In the genomic region with DNA sequence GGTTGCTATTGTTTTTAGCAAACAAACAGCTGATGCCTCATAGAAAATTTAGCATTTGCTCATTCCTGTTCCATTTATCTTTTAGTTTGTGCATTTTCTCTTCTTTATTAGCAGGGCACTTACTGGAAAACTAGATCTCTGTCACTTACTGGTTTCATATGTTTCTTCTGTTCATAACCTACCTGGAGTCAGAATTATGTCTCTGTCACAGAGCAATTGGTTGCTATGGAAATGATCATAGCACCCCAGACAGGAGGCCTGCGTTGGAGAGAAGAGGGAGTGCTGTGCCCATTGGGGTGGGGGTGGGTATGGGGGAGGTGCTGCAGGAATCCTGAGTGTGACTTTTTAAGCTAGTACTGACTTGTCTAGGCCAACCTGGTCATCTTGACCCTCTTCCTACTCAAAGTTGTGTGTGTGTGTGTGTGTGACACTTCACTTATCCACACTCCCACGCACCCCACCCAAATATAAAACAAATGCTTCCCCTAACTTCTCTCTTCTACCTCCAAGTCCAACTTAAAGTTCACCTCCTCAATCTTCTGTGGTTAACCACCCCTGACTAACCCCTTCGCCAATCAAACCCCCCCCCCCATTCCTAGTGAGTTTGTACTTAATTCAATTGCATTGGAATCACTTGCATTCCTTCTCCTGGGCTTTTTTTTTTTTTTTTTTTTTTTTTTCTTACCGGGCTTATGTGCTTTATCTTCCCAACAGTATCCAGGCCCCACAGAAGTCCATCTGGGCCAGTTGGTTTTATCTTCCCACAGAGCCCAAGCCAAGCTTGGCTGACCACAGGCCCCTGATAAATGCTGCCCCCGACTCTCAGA, we compare ENCODE assay signal across 1 cellular context.
TF ChIP-seq lines count a peak whose summit lies in the region.

No MANE protein-coding gene starts in this region.

TF ChIP-seq in K562, 482 proteins besides CTCF, POLR2A, EP300 and RAD21 (continued from another document and continues in another):
- TF ChIP-seq, protein P1, sequence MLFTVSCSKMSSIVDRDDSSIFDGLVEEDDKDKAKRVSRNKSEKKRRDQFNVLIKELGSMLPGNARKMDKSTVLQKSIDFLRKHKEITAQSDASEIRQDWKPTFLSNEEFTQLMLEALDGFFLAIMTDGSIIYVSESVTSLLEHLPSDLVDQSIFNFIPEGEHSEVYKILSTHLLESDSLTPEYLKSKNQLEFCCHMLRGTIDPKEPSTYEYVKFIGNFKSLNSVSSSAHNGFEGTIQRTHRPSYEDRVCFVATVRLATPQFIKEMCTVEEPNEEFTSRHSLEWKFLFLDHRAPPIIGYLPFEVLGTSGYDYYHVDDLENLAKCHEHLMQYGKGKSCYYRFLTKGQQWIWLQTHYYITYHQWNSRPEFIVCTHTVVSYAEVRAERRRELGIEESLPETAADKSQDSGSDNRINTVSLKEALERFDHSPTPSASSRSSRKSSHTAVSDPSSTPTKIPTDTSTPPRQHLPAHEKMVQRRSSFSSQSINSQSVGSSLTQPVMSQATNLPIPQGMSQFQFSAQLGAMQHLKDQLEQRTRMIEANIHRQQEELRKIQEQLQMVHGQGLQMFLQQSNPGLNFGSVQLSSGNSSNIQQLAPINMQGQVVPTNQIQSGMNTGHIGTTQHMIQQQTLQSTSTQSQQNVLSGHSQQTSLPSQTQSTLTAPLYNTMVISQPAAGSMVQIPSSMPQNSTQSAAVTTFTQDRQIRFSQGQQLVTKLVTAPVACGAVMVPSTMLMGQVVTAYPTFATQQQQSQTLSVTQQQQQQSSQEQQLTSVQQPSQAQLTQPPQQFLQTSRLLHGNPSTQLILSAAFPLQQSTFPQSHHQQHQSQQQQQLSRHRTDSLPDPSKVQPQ (CRISPR knock-in tag; IDR thresholded peaks at IDR 0.05; ENCODE audit: borderline replicate concordance) = no peak
- TF ChIP-seq TBL1XR1 (IDR thresholded peaks at IDR 0.05; ENCODE audit: low read length in 2 of 2) (0 out of 4 replicates have a peak, but pooled peaks of 1 of the 2 experiments have one; percentile 7), ZSCAN29 (IDR thresholded peaks at IDR 0.05) (no peak), NFATC3 (IDR thresholded peaks at IDR 0.05) (no peak), MCM7 (IDR thresholded peaks at IDR 0.05) (no peak), ARID1B (IDR thresholded peaks at IDR 0.05) (peak; percentile 62), STAT5B (CRISPR knock-in tag; IDR thresholded peaks at IDR 0.05) (no peak), TARDBP (IDR thresholded peaks at IDR 0.05) (no peak), RBM39 (optimal IDR thresholded peaks at IDR 0.05; ENCODE audit: low read depth, low read length) (no peak), NFXL1 (CRISPR knock-in tag; IDR thresholded peaks at IDR 0.05) (no peak), CBFA2T2 (conservative IDR thresholded peaks at IDR 0.05) (peak; percentile 78), CCNT2 (IDR thresholded peaks at IDR 0.05; ENCODE audit: borderline replicate concordance, extremely low read depth, insufficient read length, low read depth, low read length) (no peak), ZFPM2 (CRISPR knock-in tag; IDR thresholded peaks at IDR 0.05) (no peak), KLF10 (CRISPR knock-in tag; IDR thresholded peaks at IDR 0.05) (no peak), MTA2 (IDR thresholded peaks at IDR 0.05; ENCODE audit: low read depth) (peak; percentile 38; the same call in 1 of the 2 replicates), ILF3 (IDR thresholded peaks at IDR 0.05; ENCODE audit: borderline replicate concordance) (no peak), ZNF232 (CRISPR knock-in tag; IDR thresholded peaks at IDR 0.05) (no peak), LCOR (CRISPR knock-in tag; IDR thresholded peaks at IDR 0.05) (no peak), SUPT5H (IDR thresholded peaks at IDR 0.05) (no peak), SMARCC2 (IDR thresholded peaks at IDR 0.05; ENCODE audit: low read depth) (0 out of 2 replicates have a peak, but pooled peaks have one; percentile 28), BCL6 (CRISPR knock-in tag; IDR thresholded peaks at IDR 0.05) (no peak)
- TF ChIP-seq, protein P2, sequence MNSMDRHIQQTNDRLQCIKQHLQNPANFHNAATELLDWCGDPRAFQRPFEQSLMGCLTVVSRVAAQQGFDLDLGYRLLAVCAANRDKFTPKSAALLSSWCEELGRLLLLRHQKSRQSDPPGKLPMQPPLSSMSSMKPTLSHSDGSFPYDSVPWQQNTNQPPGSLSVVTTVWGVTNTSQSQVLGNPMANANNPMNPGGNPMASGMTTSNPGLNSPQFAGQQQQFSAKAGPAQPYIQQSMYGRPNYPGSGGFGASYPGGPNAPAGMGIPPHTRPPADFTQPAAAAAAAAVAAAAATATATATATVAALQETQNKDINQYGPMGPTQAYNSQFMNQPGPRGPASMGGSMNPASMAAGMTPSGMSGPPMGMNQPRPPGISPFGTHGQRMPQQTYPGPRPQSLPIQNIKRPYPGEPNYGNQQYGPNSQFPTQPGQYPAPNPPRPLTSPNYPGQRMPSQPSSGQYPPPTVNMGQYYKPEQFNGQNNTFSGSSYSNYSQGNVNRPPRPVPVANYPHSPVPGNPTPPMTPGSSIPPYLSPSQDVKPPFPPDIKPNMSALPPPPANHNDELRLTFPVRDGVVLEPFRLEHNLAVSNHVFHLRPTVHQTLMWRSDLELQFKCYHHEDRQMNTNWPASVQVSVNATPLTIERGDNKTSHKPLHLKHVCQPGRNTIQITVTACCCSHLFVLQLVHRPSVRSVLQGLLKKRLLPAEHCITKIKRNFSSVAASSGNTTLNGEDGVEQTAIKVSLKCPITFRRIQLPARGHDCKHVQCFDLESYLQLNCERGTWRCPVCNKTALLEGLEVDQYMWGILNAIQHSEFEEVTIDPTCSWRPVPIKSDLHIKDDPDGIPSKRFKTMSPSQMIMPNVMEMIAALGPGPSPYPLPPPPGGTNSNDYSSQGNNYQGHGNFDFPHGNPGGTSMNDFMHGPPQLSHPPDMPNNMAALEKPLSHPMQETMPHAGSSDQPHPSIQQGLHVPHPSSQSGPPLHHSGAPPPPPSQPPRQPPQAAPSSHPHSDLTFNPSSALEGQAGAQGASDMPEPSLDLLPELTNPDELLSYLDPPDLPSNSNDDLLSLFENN (IDR thresholded peaks at IDR 0.05; ENCODE audit: low read depth in 2 of 2, low read length in 2 of 2) = no peak
- TF ChIP-seq, protein P3, sequence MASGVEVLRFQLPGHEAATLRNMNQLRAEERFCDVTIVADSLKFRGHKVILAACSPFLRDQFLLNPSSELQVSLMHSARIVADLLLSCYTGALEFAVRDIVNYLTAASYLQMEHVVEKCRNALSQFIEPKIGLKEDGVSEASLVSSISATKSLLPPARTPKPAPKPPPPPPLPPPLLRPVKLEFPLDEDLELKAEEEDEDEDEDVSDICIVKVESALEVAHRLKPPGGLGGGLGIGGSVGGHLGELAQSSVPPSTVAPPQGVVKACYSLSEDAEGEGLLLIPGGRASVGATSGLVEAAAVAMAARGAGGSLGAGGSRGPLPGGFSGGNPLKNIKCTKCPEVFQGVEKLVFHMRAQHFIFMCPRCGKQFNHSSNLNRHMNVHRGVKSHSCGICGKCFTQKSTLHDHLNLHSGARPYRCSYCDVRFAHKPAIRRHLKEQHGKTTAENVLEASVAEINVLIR (CRISPR knock-in tag; IDR thresholded peaks at IDR 0.05) = no peak
- TF ChIP-seq, protein P4, sequence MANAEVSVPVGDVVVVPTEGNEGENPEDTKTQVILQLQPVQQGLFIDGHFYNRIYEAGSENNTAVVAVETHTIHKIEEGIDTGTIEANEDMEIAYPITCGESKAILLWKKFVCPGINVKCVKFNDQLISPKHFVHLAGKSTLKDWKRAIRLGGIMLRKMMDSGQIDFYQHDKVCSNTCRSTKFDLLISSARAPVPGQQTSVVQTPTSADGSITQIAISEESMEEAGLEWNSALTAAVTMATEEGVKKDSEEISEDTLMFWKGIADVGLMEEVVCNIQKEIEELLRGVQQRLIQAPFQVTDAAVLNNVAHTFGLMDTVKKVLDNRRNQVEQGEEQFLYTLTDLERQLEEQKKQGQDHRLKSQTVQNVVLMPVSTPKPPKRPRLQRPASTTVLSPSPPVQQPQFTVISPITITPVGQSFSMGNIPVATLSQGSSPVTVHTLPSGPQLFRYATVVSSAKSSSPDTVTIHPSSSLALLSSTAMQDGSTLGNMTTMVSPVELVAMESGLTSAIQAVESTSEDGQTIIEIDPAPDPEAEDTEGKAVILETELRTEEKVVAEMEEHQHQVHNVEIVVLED (CRISPR knock-in tag; IDR thresholded peaks at IDR 0.05) = no peak
- TF ChIP-seq, protein P5, sequence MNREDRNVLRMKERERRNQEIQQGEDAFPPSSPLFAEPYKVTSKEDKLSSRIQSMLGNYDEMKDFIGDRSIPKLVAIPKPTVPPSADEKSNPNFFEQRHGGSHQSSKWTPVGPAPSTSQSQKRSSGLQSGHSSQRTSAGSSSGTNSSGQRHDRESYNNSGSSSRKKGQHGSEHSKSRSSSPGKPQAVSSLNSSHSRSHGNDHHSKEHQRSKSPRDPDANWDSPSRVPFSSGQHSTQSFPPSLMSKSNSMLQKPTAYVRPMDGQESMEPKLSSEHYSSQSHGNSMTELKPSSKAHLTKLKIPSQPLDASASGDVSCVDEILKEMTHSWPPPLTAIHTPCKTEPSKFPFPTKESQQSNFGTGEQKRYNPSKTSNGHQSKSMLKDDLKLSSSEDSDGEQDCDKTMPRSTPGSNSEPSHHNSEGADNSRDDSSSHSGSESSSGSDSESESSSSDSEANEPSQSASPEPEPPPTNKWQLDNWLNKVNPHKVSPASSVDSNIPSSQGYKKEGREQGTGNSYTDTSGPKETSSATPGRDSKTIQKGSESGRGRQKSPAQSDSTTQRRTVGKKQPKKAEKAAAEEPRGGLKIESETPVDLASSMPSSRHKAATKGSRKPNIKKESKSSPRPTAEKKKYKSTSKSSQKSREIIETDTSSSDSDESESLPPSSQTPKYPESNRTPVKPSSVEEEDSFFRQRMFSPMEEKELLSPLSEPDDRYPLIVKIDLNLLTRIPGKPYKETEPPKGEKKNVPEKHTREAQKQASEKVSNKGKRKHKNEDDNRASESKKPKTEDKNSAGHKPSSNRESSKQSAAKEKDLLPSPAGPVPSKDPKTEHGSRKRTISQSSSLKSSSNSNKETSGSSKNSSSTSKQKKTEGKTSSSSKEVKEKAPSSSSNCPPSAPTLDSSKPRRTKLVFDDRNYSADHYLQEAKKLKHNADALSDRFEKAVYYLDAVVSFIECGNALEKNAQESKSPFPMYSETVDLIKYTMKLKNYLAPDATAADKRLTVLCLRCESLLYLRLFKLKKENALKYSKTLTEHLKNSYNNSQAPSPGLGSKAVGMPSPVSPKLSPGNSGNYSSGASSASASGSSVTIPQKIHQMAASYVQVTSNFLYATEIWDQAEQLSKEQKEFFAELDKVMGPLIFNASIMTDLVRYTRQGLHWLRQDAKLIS (CRISPR knock-in tag; IDR thresholded peaks at IDR 0.05) = no peak
- TF ChIP-seq, protein P6, sequence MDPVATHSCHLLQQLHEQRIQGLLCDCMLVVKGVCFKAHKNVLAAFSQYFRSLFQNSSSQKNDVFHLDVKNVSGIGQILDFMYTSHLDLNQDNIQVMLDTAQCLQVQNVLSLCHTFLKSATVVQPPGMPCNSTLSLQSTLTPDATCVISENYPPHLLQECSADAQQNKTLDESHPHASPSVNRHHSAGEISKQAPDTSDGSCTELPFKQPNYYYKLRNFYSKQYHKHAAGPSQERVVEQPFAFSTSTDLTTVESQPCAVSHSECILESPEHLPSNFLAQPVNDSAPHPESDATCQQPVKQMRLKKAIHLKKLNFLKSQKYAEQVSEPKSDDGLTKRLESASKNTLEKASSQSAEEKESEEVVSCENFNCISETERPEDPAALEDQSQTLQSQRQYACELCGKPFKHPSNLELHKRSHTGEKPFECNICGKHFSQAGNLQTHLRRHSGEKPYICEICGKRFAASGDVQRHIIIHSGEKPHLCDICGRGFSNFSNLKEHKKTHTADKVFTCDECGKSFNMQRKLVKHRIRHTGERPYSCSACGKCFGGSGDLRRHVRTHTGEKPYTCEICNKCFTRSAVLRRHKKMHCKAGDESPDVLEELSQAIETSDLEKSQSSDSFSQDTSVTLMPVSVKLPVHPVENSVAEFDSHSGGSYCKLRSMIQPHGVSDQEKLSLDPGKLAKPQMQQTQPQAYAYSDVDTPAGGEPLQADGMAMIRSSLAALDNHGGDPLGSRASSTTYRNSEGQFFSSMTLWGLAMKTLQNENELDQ (CRISPR knock-in tag; IDR thresholded peaks at IDR 0.05; ENCODE audit: borderline replicate concordance) = no peak
- TF ChIP-seq, protein P7, sequence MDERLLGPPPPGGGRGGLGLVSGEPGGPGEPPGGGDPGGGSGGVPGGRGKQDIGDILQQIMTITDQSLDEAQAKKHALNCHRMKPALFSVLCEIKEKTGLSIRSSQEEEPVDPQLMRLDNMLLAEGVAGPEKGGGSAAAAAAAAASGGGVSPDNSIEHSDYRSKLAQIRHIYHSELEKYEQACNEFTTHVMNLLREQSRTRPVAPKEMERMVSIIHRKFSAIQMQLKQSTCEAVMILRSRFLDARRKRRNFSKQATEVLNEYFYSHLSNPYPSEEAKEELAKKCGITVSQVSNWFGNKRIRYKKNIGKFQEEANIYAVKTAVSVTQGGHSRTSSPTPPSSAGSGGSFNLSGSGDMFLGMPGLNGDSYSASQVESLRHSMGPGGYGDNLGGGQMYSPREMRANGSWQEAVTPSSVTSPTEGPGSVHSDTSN (CRISPR knock-in tag; IDR thresholded peaks at IDR 0.05; ENCODE audit: low read depth) = no peak
- TF ChIP-seq, protein P7 (tag; conservative IDR thresholded peaks at IDR 0.05; ENCODE audit: low read depth) = no peak
- TF ChIP-seq, protein P8, sequence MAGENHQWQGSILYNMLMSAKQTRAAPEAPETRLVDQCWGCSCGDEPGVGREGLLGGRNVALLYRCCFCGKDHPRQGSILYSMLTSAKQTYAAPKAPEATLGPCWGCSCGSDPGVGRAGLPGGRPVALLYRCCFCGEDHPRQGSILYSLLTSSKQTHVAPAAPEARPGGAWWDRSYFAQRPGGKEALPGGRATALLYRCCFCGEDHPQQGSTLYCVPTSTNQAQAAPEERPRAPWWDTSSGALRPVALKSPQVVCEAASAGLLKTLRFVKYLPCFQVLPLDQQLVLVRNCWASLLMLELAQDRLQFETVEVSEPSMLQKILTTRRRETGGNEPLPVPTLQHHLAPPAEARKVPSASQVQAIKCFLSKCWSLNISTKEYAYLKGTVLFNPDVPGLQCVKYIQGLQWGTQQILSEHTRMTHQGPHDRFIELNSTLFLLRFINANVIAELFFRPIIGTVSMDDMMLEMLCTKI (IDR thresholded peaks at IDR 0.05; ENCODE audit: partially characterized antibody) = no peak
